ENCODE assay signal across 8 cellular contexts in genomic region chr1:211257831-211258225, GRCh38. TPM values are rescaled to one million over a fixed set of nuclear protein-coding genes. Genes with fewer than 3 reads are reported as not detected.
DNase-seq lines count a peak whose midpoint lies in the region; ATAC-seq and TF ChIP-seq lines count a peak whose summit lies in the region.

No MANE protein-coding gene starts in this region.

- in situ Hi-C loops in brain microvascular endothelial cell (cut with HindIII; ENCODE audit: low pct_ligation_motif_present, low sequenced_read_pairs) = no loop called here

- DNase-seq in cardiac muscle cell (ENCODE audit: low read depth in 1 of 2, low spot score in 1 of 2) = peak in 1 of 2 donors; percentile 22
- no peak for DNase-seq in left ventricle myocardium superior
- DNase-seq in brain microvascular endothelial cell = no peak
- DNase-seq in medulla oblongata (ENCODE audit: extremely low spot score) = peak; percentile 44
- DNase-seq in uterus = no peak
- DNase-seq in NCI-H82 (lab: John Stamatoyannopoulos, UW) = no peak
- DNase-seq in stimulated activated naive CD4-positive, alpha-beta T cell treated with Interleukin-2 at 50 U/mL for 16 hours (lab: John Stamatoyannopoulos, UW) = no peak

- intact Hi-C loops in left ventricle myocardium superior (cut with micrococcal nuclease) (no loop called here), uterus (cut with DNase I; ENCODE audit: low total_unique reads) (no loop called here)

- H3K4me3 ChIP-seq in cardiac muscle cell (peak overlapping the region; percentile 94), brain microvascular endothelial cell (ENCODE audit: low read depth, low read length) (peak overlapping the region; percentile 91), uterus (peak overlapping the region; percentile 89 to 99)

- H3K4me1 ChIP-seq in cardiac muscle cell (ENCODE audit: low read depth) (peaks cover 20% of the 10 kb centered on the region), uterus (peaks cover 0 to 3% of the 10 kb centered on the region in 2 donors)

- H3K27me3 ChIP-seq in cardiac muscle cell (no peaks in the 10 kb centered on the region), brain microvascular endothelial cell (replicated peaks) (no peaks in the 10 kb centered on the region), uterus (no peaks in the 10 kb centered on the region)

- H3K27ac ChIP-seq in cardiac muscle cell = peak overlapping the region; percentile 97
- H3K27ac ChIP-seq in brain microvascular endothelial cell = peak overlapping the region; percentile 90
- H3K27ac ChIP-seq in uterus = peak overlapping the region; percentile 97 to 100

- TF ChIP-seq POLR2A in uterus (IDR thresholded peaks at IDR 0.05) = no peak

- H3K36me3 ChIP-seq in cardiac muscle cell = no peaks in the 10 kb centered on the region
- no peaks in the 10 kb centered on the region for H3K36me3 ChIP-seq in brain microvascular endothelial cell (replicated peaks)
- no peaks in the 10 kb centered on the region for H3K36me3 ChIP-seq in uterus

- TF ChIP-seq CTCF in cardiac muscle cell (IDR thresholded peaks at IDR 0.05; ENCODE audit: low read depth, low read length) = no peak
- TF ChIP-seq CTCF in brain microvascular endothelial cell (IDR thresholded peaks at IDR 0.05; ENCODE audit: low read depth, low read length, missing control alignments) = no peak
- TF ChIP-seq CTCF in uterus (IDR thresholded peaks at IDR 0.05) = no peak

- H3K9me3 ChIP-seq in cardiac muscle cell (ENCODE audit: low read depth) (no peaks in the 10 kb centered on the region), uterus (no peaks in the 10 kb centered on the region)

- ATAC-seq in left ventricle myocardium superior = no peak
- no peak for ATAC-seq in GM21528 (IDR thresholded peaks at IDR 0.05; ENCODE audit: low FRiP score, unreplicated experiment)

RNA-seq across cellular contexts. Expression of gene RCOR3, which starts 1.3 kb away (rescaled TPM):
- 28.7 and 35.2 TPM in 2 replicates for total RNA-seq in cardiac muscle cell
- 36.6 and 42.8 TPM in 2 replicates for polyA plus RNA-seq in cardiac muscle cell
- 53.0 TPM for total RNA-seq in left ventricle myocardium superior
- 10 to 100 TPM; 26.1 to 88.5 (median 39.8) TPM for total RNA-seq in uterus
